In genomic region chr19:7871530-7872305, GRCh38 we compare ENCODE assay signal across 8 cellular contexts. TPM values are rescaled to one million over a fixed set of nuclear protein-coding genes. Genes with fewer than 3 reads are reported as not detected.
DNase-seq lines count a peak whose midpoint lies in the region; ATAC-seq and TF ChIP-seq lines count a peak whose summit lies in the region.

No MANE protein-coding gene starts in this region.

- ATAC-seq in activated T-cell treated with anti-CD3 and anti-CD28 coated beads, Interleukin-2, amount 50 U/mL, for 72 hours (replicated peaks in 1 of 2): peak; percentile 8 to 11
- peak in 1 of 2 donors; percentile 7 for ATAC-seq in naive thymus-derived CD8-positive, alpha-beta T cell
- no peak for ATAC-seq in stimulated activated effector memory CD8-positive, alpha-beta T cell treated with anti-CD3 and anti-CD28 coated beads, Interleukin-12 subunit alpha, Interleukin-12 subunit beta, amount 100 ng/mL, for 72 hours
- no peak for ATAC-seq in HG03025 (IDR thresholded peaks at IDR 0.05; ENCODE audit: low FRiP score, unreplicated experiment)

- H3K4me1 Mint-ChIP-seq in activated T-cell treated with anti-CD3 and anti-CD28 coated beads, Interleukin-2, amount 50 U/mL, for 72 hours (ENCODE audit: low read depth): peaks cover 40% of the 10 kb centered on the region
- H3K4me1 Mint-ChIP-seq in naive thymus-derived CD8-positive, alpha-beta T cell: peaks cover 23 to 52% (median 43%) of the 10 kb centered on the region in 4 donors
- peaks cover 24% of the 10 kb centered on the region for H3K4me1 Mint-ChIP-seq in stimulated activated effector memory CD8-positive, alpha-beta T cell treated with anti-CD3 and anti-CD28 coated beads, Interleukin-12 subunit alpha, Interleukin-12 subunit beta, amount 100 ng/mL, for 72 hours

- POLR2A ChIA-PET in naive thymus-derived CD8-positive, alpha-beta T cell (lab: Charles Lee): interaction anchor here (0.5 kb wide), 1 partner anchor 195 kb away, joined by 3 read pairs; no protein-coding TSS in a partner anchor

- no peak overlapping the region for H3K9ac ChIP-seq in BLaER1

- H3K4me3 ChIP-seq in BLaER1 (peak overlapping the region; percentile 53), esophagus squamous epithelium (peak overlapping the region in 3 of 4 donors; percentile 15 to 44 (median 27))

- H3K27ac ChIP-seq in BLaER1 (no peak overlapping the region), esophagus squamous epithelium (peak overlapping the region in 3 of 4 donors; percentile 18 to 58 (median 23))

- H3K4me1 ChIP-seq in BLaER1: peaks cover 69% of the 10 kb centered on the region
- peaks cover 28 to 75% (median 41%) of the 10 kb centered on the region in 3 donors for H3K4me1 ChIP-seq in esophagus squamous epithelium

- peaks cover 36% of the 10 kb centered on the region for H4K20me1 ChIP-seq in BLaER1

- H3K4me3 Mint-ChIP-seq in activated T-cell treated with anti-CD3 and anti-CD28 coated beads, Interleukin-2, amount 50 U/mL, for 72 hours: peak overlapping the region; percentile 31 to 65
- peak overlapping the region; percentile 38 to 87 (median 70) for H3K4me3 Mint-ChIP-seq in naive thymus-derived CD8-positive, alpha-beta T cell
- peak overlapping the region; percentile 80 for H3K4me3 Mint-ChIP-seq in stimulated activated effector memory CD8-positive, alpha-beta T cell treated with anti-CD3 and anti-CD28 coated beads, Interleukin-12 subunit alpha, Interleukin-12 subunit beta, amount 100 ng/mL, for 72 hours

- no peak for TF ChIP-seq CTCF in esophagus squamous epithelium (IDR thresholded peaks at IDR 0.05)

- no peak overlapping the region for H3K27ac Mint-ChIP-seq in activated T-cell treated with anti-CD3 and anti-CD28 coated beads, Interleukin-2, amount 50 U/mL, for 72 hours
- peak overlapping the region in 5 of 10 donors; percentile 35 to 92 (median 73) for H3K27ac Mint-ChIP-seq in naive thymus-derived CD8-positive, alpha-beta T cell
- no peak overlapping the region for H3K27ac Mint-ChIP-seq in stimulated activated effector memory CD8-positive, alpha-beta T cell treated with anti-CD3 and anti-CD28 coated beads, Interleukin-12 subunit alpha, Interleukin-12 subunit beta, amount 100 ng/mL, for 72 hours

- WGBS in esophagus squamous epithelium, 2 donors: 5% methylated on average over 30 of the region's 30 CpGs

- no peaks in the 10 kb centered on the region for H3K36me3 Mint-ChIP-seq in activated T-cell treated with anti-CD3 and anti-CD28 coated beads, Interleukin-2, amount 50 U/mL, for 72 hours (ENCODE audit: insufficient read depth in 2 of 2)
- peaks cover 0 to 2% (median 1%) of the 10 kb centered on the region in 3 donors for H3K36me3 Mint-ChIP-seq in naive thymus-derived CD8-positive, alpha-beta T cell
- H3K36me3 Mint-ChIP-seq in stimulated activated effector memory CD8-positive, alpha-beta T cell treated with anti-CD3 and anti-CD28 coated beads, Interleukin-12 subunit alpha, Interleukin-12 subunit beta, amount 100 ng/mL, for 72 hours: no peaks in the 10 kb centered on the region

- no peak for TF ChIP-seq POLR2A in esophagus squamous epithelium (IDR thresholded peaks at IDR 0.05)

- peak overlapping the region; percentile 91 for H3K4me2 ChIP-seq in BLaER1

- H3K9me3 Mint-ChIP-seq in activated T-cell treated with anti-CD3 and anti-CD28 coated beads, Interleukin-2, amount 50 U/mL, for 72 hours: no peaks in the 10 kb centered on the region
- no peaks in the 10 kb centered on the region for H3K9me3 Mint-ChIP-seq in naive thymus-derived CD8-positive, alpha-beta T cell
- peaks cover 2% of the 10 kb centered on the region for H3K9me3 Mint-ChIP-seq in stimulated activated effector memory CD8-positive, alpha-beta T cell treated with anti-CD3 and anti-CD28 coated beads, Interleukin-12 subunit alpha, Interleukin-12 subunit beta, amount 100 ng/mL, for 72 hours

- H3K27me3 ChIP-seq in BLaER1 (no peaks in the 10 kb centered on the region), esophagus squamous epithelium (peaks cover 11 to 70% (median 21%) of the 10 kb centered on the region in 4 donors)

- intact Hi-C loops in esophagus squamous epithelium (cut with DNase I): no loop called here

- DNase-seq in HS-5 (ENCODE audit: low read depth) (peak; percentile 61), RKO (ENCODE audit: low spot score) (peak; percentile 90), esophagus squamous epithelium (lab: John Stamatoyannopoulos, UW) (no peak)
- DNase-seq in activated T-cell treated with anti-CD3 and anti-CD28 coated beads, Interleukin-2, amount 50 U/mL, for 72 hours: peak; percentile 93 to 96
- DNase-seq in naive thymus-derived CD8-positive, alpha-beta T cell: peak; percentile 75 to 94 (median 89)
- peak; percentile 61 to 89 for DNase-seq in stimulated activated effector memory CD8-positive, alpha-beta T cell treated with anti-CD3 and anti-CD28 coated beads, Interleukin-12 subunit alpha, Interleukin-12 subunit beta, amount 100 ng/mL, for 72 hours (ENCODE audit: low spot score in 2 of 2)

- H3K9me3 ChIP-seq in BLaER1: no peaks in the 10 kb centered on the region
- no peaks in the 10 kb centered on the region for H3K9me3 ChIP-seq in esophagus squamous epithelium

- peaks cover 36% of the 10 kb centered on the region for H3K27me3 Mint-ChIP-seq in activated T-cell treated with anti-CD3 and anti-CD28 coated beads, Interleukin-2, amount 50 U/mL, for 72 hours (ENCODE audit: low read depth)
- peaks cover 0 to 24% (median 12%) of the 10 kb centered on the region in 5 donors for H3K27me3 Mint-ChIP-seq in naive thymus-derived CD8-positive, alpha-beta T cell

- no peaks in the 10 kb centered on the region for H3K36me3 ChIP-seq in BLaER1
- H3K36me3 ChIP-seq in esophagus squamous epithelium: no peaks in the 10 kb centered on the region

RNA-seq across cellular contexts. Expression of gene PRR36, which starts 2.5 kb away (rescaled TPM):
- under 1 TPM; 0.63 to 0.96 TPM for total RNA-seq in activated T-cell treated with anti-CD3 and anti-CD28 coated beads, Interleukin-2, amount 50 U/mL, for 72 hours
- under 1 TPM in 2 of 4 donors, not detected in 2; 0.35 to 0.57 TPM for total RNA-seq in esophagus squamous epithelium
- total RNA-seq in naive thymus-derived CD8-positive, alpha-beta T cell: under 1 TPM; 0.11 to 0.21 TPM
- under 1 TPM; 0.03 to 0.18 (median 0.13) TPM for polyA plus RNA-seq in naive thymus-derived CD8-positive, alpha-beta T cell

RNA-seq across cellular contexts. Expression of gene LRRC8E, which starts 16.6 kb away (rescaled TPM):
- not detected for total RNA-seq in activated T-cell treated with anti-CD3 and anti-CD28 coated beads, Interleukin-2, amount 50 U/mL, for 72 hours
- 10 to 100 TPM in 2 of 4 donors, 1 to 10 TPM in 2; 7.6 to 17.0 (median 9.5) TPM for total RNA-seq in esophagus squamous epithelium
- total RNA-seq in naive thymus-derived CD8-positive, alpha-beta T cell: not detected
- polyA plus RNA-seq in naive thymus-derived CD8-positive, alpha-beta T cell: not detected

RNA-seq across cellular contexts. Expression of gene MAP2K7, which starts 32.0 kb away (rescaled TPM):
- total RNA-seq in activated T-cell treated with anti-CD3 and anti-CD28 coated beads, Interleukin-2, amount 50 U/mL, for 72 hours: 10 to 100 TPM; 40.2 to 40.3 TPM
- 10 to 100 TPM in 3 of 4 donors, 1 to 10 TPM in 1; 8.6 to 17.3 (median 13.8) TPM for total RNA-seq in esophagus squamous epithelium
- total RNA-seq in naive thymus-derived CD8-positive, alpha-beta T cell: 10 to 100 TPM; 85.7 to 86.9 TPM
- 1 to 10 TPM; 1.8 to 5.1 (median 2.3) TPM for polyA plus RNA-seq in naive thymus-derived CD8-positive, alpha-beta T cell

RNA-seq across cellular contexts. Expression of gene EVI5L, which starts 41.7 kb away (rescaled TPM):
- total RNA-seq in activated T-cell treated with anti-CD3 and anti-CD28 coated beads, Interleukin-2, amount 50 U/mL, for 72 hours: 10 to 100 TPM in 1 of 2 donors, 1 to 10 TPM in 1; 7.8 to 10.4 TPM
- total RNA-seq in esophagus squamous epithelium: 10 to 100 TPM in 3 of 4 donors, 1 to 10 TPM in 1; 8.3 to 15.5 (median 11.9) TPM
- total RNA-seq in naive thymus-derived CD8-positive, alpha-beta T cell: 10 to 100 TPM; 10.5 to 11.5 TPM
- 1 to 10 TPM; 1.1 to 2.7 (median 1.7) TPM for polyA plus RNA-seq in naive thymus-derived CD8-positive, alpha-beta T cell

RNA-seq across cellular contexts. Expression of gene TGFBR3L, which starts 42.9 kb away (rescaled TPM):
- 1 to 10 TPM; 7.4 to 9.7 TPM for total RNA-seq in activated T-cell treated with anti-CD3 and anti-CD28 coated beads, Interleukin-2, amount 50 U/mL, for 72 hours
- total RNA-seq in esophagus squamous epithelium: not detected
- under 1 TPM; 0.41 to 0.57 TPM for total RNA-seq in naive thymus-derived CD8-positive, alpha-beta T cell
- polyA plus RNA-seq in naive thymus-derived CD8-positive, alpha-beta T cell: under 1 TPM in 1 of 3 donors, not detected in 2; 0.60 TPM

Comparison
In these comparisons a context has a peak if more than half of its experiments do, and no peak if none do; other contexts are left out.
1. ATAC-seq: peak in activated T-cell treated with anti-CD3 and anti-CD28 coated beads, Interleukin-2, amount 50 U/mL, for 72 hours (2 of 2); none in stimulated activated effector memory CD8-positive, alpha-beta T cell treated with anti-CD3 and anti-CD28 coated beads, Interleukin-12 subunit alpha, Interleukin-12 subunit beta, amount 100 ng/mL, for 72 hours (single experiment) and HG03025 (single experiment).
2. RNA of gene LRRC8E, which starts 16.6 kb away (total RNA-seq): 7.6 to 17.0 TPM in esophagus squamous epithelium; not detected in activated T-cell treated with anti-CD3 and anti-CD28 coated beads, Interleukin-2, amount 50 U/mL, for 72 hours and not detected in naive thymus-derived CD8-positive, alpha-beta T cell; every median in the first group is over 4 times any median in the second.
3. Peak in every context shown above with its lines, with median percentiles within 50 percentile points of each other: H3K4me3 Mint-ChIP-seq.